12 cellular contexts compared by ENCODE assay signal in genomic region chr3:71944482-71944881, GRCh38.
"Had no signal": no experiment of that assay in that cellular context is flagged by ENCODE, and none has a peak within 500 bp of the region (broad histone marks: within the 10 kb centered on the region; RNA-seq: fewer than 3 reads in every experiment).

No MANE protein-coding gene starts in this region.

- ATAC-seq: activated naive CD8-positive, alpha-beta T cell treated with anti-CD3 and anti-CD28 coated beads, Interleukin-2, amount 50 U/mL, for 24 hours; left colon; stimulated activated naive CD8-positive, alpha-beta T cell treated with anti-CD3 and anti-CD28 coated beads, Interleukin-15, amount 100 ng/mL, for 72 hours had no signal

- H3K4me1 Mint-ChIP-seq: activated naive CD8-positive, alpha-beta T cell treated with anti-CD3 and anti-CD28 coated beads, Interleukin-2, amount 50 U/mL, for 24 hours; stimulated activated naive CD8-positive, alpha-beta T cell treated with anti-CD3 and anti-CD28 coated beads, Interleukin-15, amount 100 ng/mL, for 72 hours had no signal

- DNase-seq: activated CD4-positive, alpha-beta T cell treated with anti-CD3 and anti-CD28 coated beads for 48 hours; activated naive CD4-positive, alpha-beta T cell treated with Interleukin-2 at 50 U/mL for 16 hours; activated naive CD8-positive, alpha-beta T cell treated with anti-CD3 and anti-CD28 coated beads, Interleukin-2, amount 50 U/mL, for 24 hours; esophagus squamous epithelium; foreskin fibroblast; glutamatergic neuron; left colon; midbrain; pancreas; stimulated activated CD4-positive, alpha-beta T cell treated with anti-CD3 and anti-CD28 coated beads, Interleukin-4, amount 100 ng/mL, for 24 hours; stimulated activated naive CD8-positive, alpha-beta T cell treated with anti-CD3 and anti-CD28 coated beads, Interleukin-15, amount 100 ng/mL, for 72 hours had no signal

- H3K9me3 Mint-ChIP-seq: activated naive CD8-positive, alpha-beta T cell treated with anti-CD3 and anti-CD28 coated beads, Interleukin-2, amount 50 U/mL, for 24 hours; stimulated activated naive CD8-positive, alpha-beta T cell treated with anti-CD3 and anti-CD28 coated beads, Interleukin-15, amount 100 ng/mL, for 72 hours had no signal

- H3K27ac Mint-ChIP-seq: activated naive CD8-positive, alpha-beta T cell treated with anti-CD3 and anti-CD28 coated beads, Interleukin-2, amount 50 U/mL, for 24 hours; neural progenitor cell; stimulated activated naive CD8-positive, alpha-beta T cell treated with anti-CD3 and anti-CD28 coated beads, Interleukin-15, amount 100 ng/mL, for 72 hours had no signal

- H3K36me3 Mint-ChIP-seq: neural progenitor cell had no signal

- H3K4me3 Mint-ChIP-seq: activated naive CD8-positive, alpha-beta T cell treated with anti-CD3 and anti-CD28 coated beads, Interleukin-2, amount 50 U/mL, for 24 hours; neural progenitor cell; stimulated activated naive CD8-positive, alpha-beta T cell treated with anti-CD3 and anti-CD28 coated beads, Interleukin-15, amount 100 ng/mL, for 72 hours had no signal
